Comparison of ENCODE assay signal across 19 cellular contexts in the genomic region with DNA sequence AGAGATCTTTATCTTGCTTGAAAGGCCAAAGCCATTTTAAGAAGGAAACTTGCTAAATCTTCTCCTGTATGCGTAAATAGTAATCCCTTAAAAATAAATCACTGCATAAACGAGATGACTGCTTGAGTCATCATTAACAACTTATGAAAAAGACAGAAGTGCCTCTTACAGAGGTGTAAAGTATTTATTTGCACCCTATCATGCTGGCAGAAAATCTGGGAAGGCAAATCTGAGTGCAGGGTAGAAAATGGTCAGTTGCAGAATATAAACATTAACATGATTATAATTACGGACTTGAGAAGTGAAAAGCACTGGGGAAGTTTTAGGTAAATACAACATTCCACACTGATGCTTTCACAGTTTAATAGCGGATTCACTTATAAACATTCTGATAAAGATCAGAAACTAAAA.
DNase-seq lines count a peak whose midpoint lies in the region; ATAC-seq, FAIRE-seq and TF ChIP-seq lines count a peak whose summit lies in the region.
"Had no signal": no experiment of that assay in that cellular context is flagged by ENCODE, and none has a peak within 500 bp of the region (broad histone marks: within the 10 kb centered on the region; RNA-seq: fewer than 3 reads in every experiment).

No MANE protein-coding gene starts in this region.

- peak; percentile 79 for DNase-seq in ELR (ENCODE audit: low read depth)
- DNase-seq in PC-3, result peak; percentile 36
- peak; percentile 70 for DNase-seq in fibroblast of peridontal ligament (ENCODE audit: extremely low read depth)
- no peak for DNase-seq in left ventricle myocardium inferior
- no peak for DNase-seq in superior temporal gyrus (ENCODE audit: extremely low spot score)
- DNase-seq in pancreas, result no peak
- no peak for DNase-seq in type B pancreatic cell (ENCODE audit: extremely low spot score, unreplicated experiment)
- DNase-seq: CD8-positive, alpha-beta memory T cell; DMS79 treated with DMSO at 0.1 percent for 48 hours; GF-D8; Karpas-422; MM.1S; NCI-H1930; OCI-M1; RPMI8226; SIG-M5 had no signal

- H3K27ac Mint-ChIP-seq in type B pancreatic cell, result no peak overlapping the region
- H3K27ac Mint-ChIP-seq: CD8-positive, alpha-beta memory T cell had no signal

- H3K9me3 ChIP-seq in PC-3 (ENCODE audit: low read length) (no peaks in the 10 kb centered on the region), left ventricle myocardium inferior (replicated peaks) (no peaks in the 10 kb centered on the region), pancreas (no peaks in the 10 kb centered on the region)

- intact Hi-C loops in PC-3 (cut with micrococcal nuclease) (loop anchor here (10.0 kb wide), 2 partner anchors 177 to 247 kb away; no protein-coding TSS in a partner anchor), left ventricle myocardium inferior (cut with micrococcal nuclease) (no loop called here), pancreas (cut with DNase I) (no loop called here)

- H3K4me2 ChIP-seq in PC-3 (ENCODE audit: low read length), result peak overlapping the region; percentile 46; the same call in 1 of the 2 replicates
- H3K4me2 ChIP-seq: BLaER1 treated with 17β-estradiol and CSF1 and Interleukin-3, amounts not matched to agents 10 nM and 100 nM had no signal

- H3K4me3 ChIP-seq in PC-3 (ENCODE audit: low read length) (no peak overlapping the region), left ventricle myocardium inferior (no peak overlapping the region), pancreas (no peak overlapping the region)
- H3K4me3 ChIP-seq: BLaER1 treated with 17β-estradiol and CSF1 and Interleukin-3, amounts not matched to agents 10 nM and 100 nM had no signal

- CTCF ChIA-PET in PC-3 (lab: Charles Lee), result no interaction called here

- H3K27ac ChIP-seq in PC-3 (ENCODE audit: low read length) (peak overlapping the region; percentile 64), left ventricle myocardium inferior (replicated peaks) (no peak overlapping the region), pancreas (no peak overlapping the region)
- H3K27ac ChIP-seq: BLaER1 treated with 17β-estradiol and CSF1 and Interleukin-3, amounts not matched to agents 10 nM and 100 nM had no signal

- POLR2A ChIA-PET in PC-3 (lab: Charles Lee; ENCODE audit: unreplicated experiment), result no interaction called here

- H3K9me2 ChIP-seq in PC-3 (replicated peaks; ENCODE audit: low read length), result no peaks in the 10 kb centered on the region

- no peak overlapping the region for H2AFZ ChIP-seq in PC-3 (ENCODE audit: low read length)

- WGBS in pancreas, 2 donors, result 92 to 93% methylated on average over 4 of the region's 4 CpGs

- H3K27me3 Mint-ChIP-seq in type B pancreatic cell, result no peaks in the 10 kb centered on the region
- H3K27me3 Mint-ChIP-seq: CD8-positive, alpha-beta memory T cell had no signal

- no peaks in the 10 kb centered on the region for H4K20me1 ChIP-seq in PC-3 (ENCODE audit: low read length)
- H4K20me1 ChIP-seq: BLaER1 treated with 17β-estradiol and CSF1 and Interleukin-3, amounts not matched to agents 10 nM and 100 nM had no signal

- ATAC-seq in PC-3 (peak; percentile 48), pancreas (no peak)

- H3K9ac ChIP-seq in PC-3 (ENCODE audit: low read length), result no peak overlapping the region
- H3K9ac ChIP-seq: BLaER1 treated with 17β-estradiol and CSF1 and Interleukin-3, amounts not matched to agents 10 nM and 100 nM had no signal

- no peaks in the 10 kb centered on the region for H3K36me3 ChIP-seq in PC-3 (ENCODE audit: low read depth, low read length)
- peaks cover 4% of the 10 kb centered on the region for H3K36me3 ChIP-seq in left ventricle myocardium inferior
- no peaks in the 10 kb centered on the region for H3K36me3 ChIP-seq in pancreas

- no peak for FAIRE-seq in pancreas (lab: Jason Lieb, UNC)
- FAIRE-seq: GM12892, H54 had no signal

- no peaks in the 10 kb centered on the region for H3K9me3 Mint-ChIP-seq in type B pancreatic cell
- H3K9me3 Mint-ChIP-seq: CD8-positive, alpha-beta memory T cell had no signal

- H3F3A ChIP-seq in PC-3 (ENCODE audit: low read length, unreplicated experiment), result no peaks in the 10 kb centered on the region

- BruUV-seq in PC-3 (replicated peaks; lab: Mats Ljungman, UMichigan), result no TSS peak

- H3K4me3 Mint-ChIP-seq in type B pancreatic cell, result no peak overlapping the region
- H3K4me3 Mint-ChIP-seq: CD8-positive, alpha-beta memory T cell had no signal

- TF ChIP-seq CTCF in PC-3 (conservative IDR thresholded peaks at IDR 0.05; ENCODE audit: low read depth, low read length) (no peak), left ventricle myocardium inferior (IDR thresholded peaks at IDR 0.05; ENCODE audit: borderline replicate concordance) (no peak), pancreas (IDR thresholded peaks at IDR 0.05) (no peak), type B pancreatic cell (conservative IDR thresholded peaks at IDR 0.05) (no peak)

- peaks cover 30% of the 10 kb centered on the region for H3K4me1 ChIP-seq in PC-3 (ENCODE audit: insufficient read depth, low read length)
- H3K4me1 ChIP-seq in left ventricle myocardium inferior, result peaks cover 12% of the 10 kb centered on the region
- no peaks in the 10 kb centered on the region for H3K4me1 ChIP-seq in pancreas

- H3K27me3 ChIP-seq in PC-3 (ENCODE audit: low read length) (no peaks in the 10 kb centered on the region), left ventricle myocardium inferior (ENCODE audit: low read depth) (no peaks in the 10 kb centered on the region), pancreas (no peaks in the 10 kb centered on the region)
- H3K27me3 ChIP-seq: BLaER1 treated with 17β-estradiol and CSF1 and Interleukin-3, amounts not matched to agents 10 nM and 100 nM had no signal

- H3K79me2 ChIP-seq in PC-3 (ENCODE audit: low read length), result no peaks in the 10 kb centered on the region

- H3K4me1 Mint-ChIP-seq in type B pancreatic cell (ENCODE audit: unreplicated experiment), result peaks cover 6% of the 10 kb centered on the region
- H3K4me1 Mint-ChIP-seq: CD8-positive, alpha-beta memory T cell had no signal

- H3K36me3 Mint-ChIP-seq in type B pancreatic cell, result peaks cover 16% of the 10 kb centered on the region

Comparison
In these comparisons a context has a peak if more than half of its experiments do, and no peak if none do; other contexts are left out.
1. DNase-seq: peak in ELR (single experiment), PC-3 (single experiment) and fibroblast of peridontal ligament (single experiment); none in left ventricle myocardium inferior (single experiment), superior temporal gyrus (single experiment), pancreas (0 of 6) and type B pancreatic cell (single experiment).